1 cellular context compared by ENCODE assay signal in the genomic region with DNA sequence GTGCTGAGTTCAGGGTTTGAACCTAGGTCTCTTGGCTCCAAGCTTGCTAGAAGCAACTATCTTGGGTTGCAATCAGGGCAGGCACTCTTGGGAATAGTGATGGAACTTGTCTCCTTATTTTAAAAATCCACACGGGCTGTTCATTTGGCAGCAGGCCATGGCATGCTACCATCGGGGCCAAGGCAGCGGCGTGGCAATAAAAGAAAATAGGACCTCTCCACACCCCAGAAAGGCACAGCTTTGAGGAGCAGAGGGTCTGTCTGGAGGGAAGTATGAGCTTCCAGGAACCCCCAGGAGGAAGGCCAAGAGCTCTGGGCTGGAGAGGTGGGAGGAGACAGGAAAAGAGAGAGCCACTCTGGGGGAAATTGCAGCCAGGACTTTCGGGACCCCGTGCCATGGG.
TF ChIP-seq lines count a peak whose summit lies in the region.

No MANE protein-coding gene starts in this region.

TF ChIP-seq in IMR-90, 13 proteins besides CTCF, POLR2A, EP300 and RAD21:
- TF ChIP-seq SMC3 (IDR thresholded peaks at IDR 0.05; ENCODE audit: low read depth, low read length), result no peak
